ENCODE assay signal across 1 cellular context in the genomic region with DNA sequence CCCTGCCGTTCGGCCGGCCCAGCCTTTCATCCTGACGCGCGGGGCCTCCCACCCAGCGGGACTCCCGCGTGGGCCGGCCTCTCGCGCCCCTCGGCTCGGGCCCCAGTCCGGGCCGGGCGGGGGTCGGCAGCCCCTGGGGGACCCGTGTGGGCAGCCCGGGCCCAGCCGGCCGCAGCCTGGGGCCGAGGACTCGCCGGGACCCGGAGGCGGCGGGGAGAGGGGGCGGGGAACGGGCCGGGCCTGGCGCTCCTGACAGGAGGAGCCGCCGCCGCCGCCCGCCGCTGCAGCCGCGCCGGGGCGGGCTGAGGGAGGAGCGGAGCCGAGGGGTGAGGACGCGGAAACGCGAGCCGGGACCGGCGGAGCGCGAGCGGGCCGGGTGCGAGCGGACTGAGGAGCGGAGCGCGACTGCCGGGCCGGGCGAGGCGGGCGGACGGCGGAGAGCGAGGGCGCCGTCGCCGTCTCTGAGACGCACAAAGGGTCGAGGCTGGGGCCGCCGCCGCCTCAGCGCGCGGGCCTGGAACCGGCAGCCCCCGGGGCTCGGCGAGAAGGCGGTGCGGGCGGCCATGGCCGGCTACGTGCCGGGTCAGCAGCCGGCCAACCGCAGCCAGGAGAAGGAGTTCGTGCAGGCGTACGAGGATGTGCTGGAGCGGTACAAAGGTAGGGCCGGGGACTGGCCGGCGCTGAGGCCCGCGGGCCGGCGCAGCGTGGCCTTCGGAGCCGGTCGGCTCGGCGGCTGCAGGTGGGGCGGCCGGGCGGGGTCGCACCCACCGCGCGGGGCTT.
A peak's percentile ranks its signal among the peaks of the same experiment; 100 is the strongest.
TF ChIP-seq lines count a peak whose summit lies in the region.

No MANE protein-coding gene starts in this region.

TF ChIP-seq in HepG2, 621 proteins besides CTCF, POLR2A, EP300 and RAD21 (continued from another document and continues in another):
- TF ChIP-seq, protein P1, sequence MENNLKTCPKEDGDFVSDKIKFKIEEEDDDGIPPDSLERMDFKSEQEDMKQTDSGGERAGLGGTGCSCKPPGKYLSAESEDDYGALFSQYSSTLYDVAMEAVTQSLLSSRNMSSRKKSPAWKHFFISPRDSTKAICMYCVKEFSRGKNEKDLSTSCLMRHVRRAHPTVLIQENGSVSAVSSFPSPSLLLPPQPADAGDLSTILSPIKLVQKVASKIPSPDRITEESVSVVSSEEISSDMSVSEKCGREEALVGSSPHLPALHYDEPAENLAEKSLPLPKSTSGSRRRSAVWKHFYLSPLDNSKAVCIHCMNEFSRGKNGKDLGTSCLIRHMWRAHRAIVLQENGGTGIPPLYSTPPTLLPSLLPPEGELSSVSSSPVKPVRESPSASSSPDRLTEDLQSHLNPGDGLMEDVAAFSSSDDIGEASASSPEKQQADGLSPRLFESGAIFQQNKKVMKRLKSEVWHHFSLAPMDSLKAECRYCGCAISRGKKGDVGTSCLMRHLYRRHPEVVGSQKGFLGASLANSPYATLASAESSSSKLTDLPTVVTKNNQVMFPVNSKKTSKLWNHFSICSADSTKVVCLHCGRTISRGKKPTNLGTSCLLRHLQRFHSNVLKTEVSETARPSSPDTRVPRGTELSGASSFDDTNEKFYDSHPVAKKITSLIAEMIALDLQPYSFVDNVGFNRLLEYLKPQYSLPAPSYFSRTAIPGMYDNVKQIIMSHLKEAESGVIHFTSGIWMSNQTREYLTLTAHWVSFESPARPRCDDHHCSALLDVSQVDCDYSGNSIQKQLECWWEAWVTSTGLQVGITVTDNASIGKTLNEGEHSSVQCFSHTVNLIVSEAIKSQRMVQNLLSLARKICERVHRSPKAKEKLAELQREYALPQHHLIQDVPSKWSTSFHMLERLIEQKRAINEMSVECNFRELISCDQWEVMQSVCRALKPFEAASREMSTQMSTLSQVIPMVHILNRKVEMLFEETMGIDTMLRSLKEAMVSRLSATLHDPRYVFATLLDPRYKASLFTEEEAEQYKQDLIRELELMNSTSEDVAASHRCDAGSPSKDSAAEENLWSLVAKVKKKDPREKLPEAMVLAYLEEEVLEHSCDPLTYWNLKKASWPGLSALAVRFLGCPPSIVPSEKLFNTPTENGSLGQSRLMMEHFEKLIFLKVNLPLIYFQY (CRISPR knock-in tag; IDR thresholded peaks at IDR 0.05; ENCODE audit: borderline replicate concordance), result peak; percentile 47
- TF ChIP-seq FOXK2 (IDR thresholded peaks at IDR 0.05) (no peak), POLR2G (IDR thresholded peaks at IDR 0.05; ENCODE audit: low read depth, low read length) (peak; percentile 48; the same call in 1 of the 2 replicates), DNMT1 (CRISPR knock-in tag; IDR thresholded peaks at IDR 0.05) (no peak; the same call in 1 of the 2 replicates), YY1 (IDR thresholded peaks at IDR 0.05; ENCODE audit: insufficient read depth, insufficient replicate concordance, low read depth, low read length) (peak; percentile 38), SP4 (CRISPR knock-in tag; IDR thresholded peaks at IDR 0.05) (no peak), ZNF709 (CRISPR knock-in tag; IDR thresholded peaks at IDR 0.05) (0 out of 2 replicates have a peak, but pooled peaks have one; percentile 26), MIXL1 (CRISPR knock-in tag; IDR thresholded peaks at IDR 0.05) (no peak), TAF15 (IDR thresholded peaks at IDR 0.05; ENCODE audit: low read depth, low read length, poor library complexity, severe bottlenecking) (no peak), ZNF234 (CRISPR knock-in tag; conservative IDR thresholded peaks at IDR 0.05) (no peak), ZSCAN31 (CRISPR knock-in tag; IDR thresholded peaks at IDR 0.05; ENCODE audit: low read depth) (peak; percentile 49; the same call in 1 of the 2 replicates), SPEN (CRISPR knock-in tag; IDR thresholded peaks at IDR 0.05; ENCODE audit: low read depth) (peak; percentile 44; the same call in 1 of the 2 replicates), SATB2 (CRISPR knock-in tag; IDR thresholded peaks at IDR 0.05) (0 out of 2 replicates have a peak, but pooled peaks have one; percentile 47), PAWR (CRISPR knock-in tag; IDR thresholded peaks at IDR 0.05; ENCODE audit: borderline replicate concordance) (no peak), SMAD9 (CRISPR knock-in tag; IDR thresholded peaks at IDR 0.05) (no peak), IKZF4 (CRISPR knock-in tag; IDR thresholded peaks at IDR 0.05; ENCODE audit: borderline replicate concordance, low read depth, not compliant biosample characterization) (peak; percentile 53), RBM39 (IDR thresholded peaks at IDR 0.05; ENCODE audit: low read depth, low read length, poor library complexity, severe bottlenecking) (peak; percentile 5), ZNF510 (CRISPR knock-in tag; IDR thresholded peaks at IDR 0.05; ENCODE audit: low read depth) (no peak), ZNF772 (CRISPR knock-in tag; IDR thresholded peaks at IDR 0.05) (peak; percentile 81; the same call in 1 of the 2 replicates), YEATS4 (CRISPR knock-in tag; IDR thresholded peaks at IDR 0.05; ENCODE audit: borderline replicate concordance) (peak; percentile 64; the same call in 1 of the 2 replicates)
- TF ChIP-seq, protein P2, sequence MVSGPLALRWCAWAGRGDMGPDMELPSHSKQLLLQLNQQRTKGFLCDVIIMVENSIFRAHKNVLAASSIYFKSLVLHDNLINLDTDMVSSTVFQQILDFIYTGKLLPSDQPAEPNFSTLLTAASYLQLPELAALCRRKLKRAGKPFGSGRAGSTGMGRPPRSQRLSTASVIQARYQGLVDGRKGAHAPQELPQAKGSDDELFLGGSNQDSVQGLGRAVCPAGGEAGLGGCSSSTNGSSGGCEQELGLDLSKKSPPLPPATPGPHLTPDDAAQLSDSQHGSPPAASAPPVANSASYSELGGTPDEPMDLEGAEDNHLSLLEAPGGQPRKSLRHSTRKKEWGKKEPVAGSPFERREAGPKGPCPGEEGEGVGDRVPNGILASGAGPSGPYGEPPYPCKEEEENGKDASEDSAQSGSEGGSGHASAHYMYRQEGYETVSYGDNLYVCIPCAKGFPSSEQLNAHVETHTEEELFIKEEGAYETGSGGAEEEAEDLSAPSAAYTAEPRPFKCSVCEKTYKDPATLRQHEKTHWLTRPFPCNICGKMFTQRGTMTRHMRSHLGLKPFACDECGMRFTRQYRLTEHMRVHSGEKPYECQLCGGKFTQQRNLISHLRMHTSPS (CRISPR knock-in tag; IDR thresholded peaks at IDR 0.05; ENCODE audit: low read depth), result no peak; the same call in 1 of the 2 replicates
- TF ChIP-seq, protein P3, sequence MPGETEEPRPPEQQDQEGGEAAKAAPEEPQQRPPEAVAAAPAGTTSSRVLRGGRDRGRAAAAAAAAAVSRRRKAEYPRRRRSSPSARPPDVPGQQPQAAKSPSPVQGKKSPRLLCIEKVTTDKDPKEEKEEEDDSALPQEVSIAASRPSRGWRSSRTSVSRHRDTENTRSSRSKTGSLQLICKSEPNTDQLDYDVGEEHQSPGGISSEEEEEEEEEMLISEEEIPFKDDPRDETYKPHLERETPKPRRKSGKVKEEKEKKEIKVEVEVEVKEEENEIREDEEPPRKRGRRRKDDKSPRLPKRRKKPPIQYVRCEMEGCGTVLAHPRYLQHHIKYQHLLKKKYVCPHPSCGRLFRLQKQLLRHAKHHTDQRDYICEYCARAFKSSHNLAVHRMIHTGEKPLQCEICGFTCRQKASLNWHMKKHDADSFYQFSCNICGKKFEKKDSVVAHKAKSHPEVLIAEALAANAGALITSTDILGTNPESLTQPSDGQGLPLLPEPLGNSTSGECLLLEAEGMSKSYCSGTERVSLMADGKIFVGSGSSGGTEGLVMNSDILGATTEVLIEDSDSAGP (CRISPR knock-in tag; IDR thresholded peaks at IDR 0.05; ENCODE audit: borderline replicate concordance), result no peak
- TF ChIP-seq, protein P4, sequence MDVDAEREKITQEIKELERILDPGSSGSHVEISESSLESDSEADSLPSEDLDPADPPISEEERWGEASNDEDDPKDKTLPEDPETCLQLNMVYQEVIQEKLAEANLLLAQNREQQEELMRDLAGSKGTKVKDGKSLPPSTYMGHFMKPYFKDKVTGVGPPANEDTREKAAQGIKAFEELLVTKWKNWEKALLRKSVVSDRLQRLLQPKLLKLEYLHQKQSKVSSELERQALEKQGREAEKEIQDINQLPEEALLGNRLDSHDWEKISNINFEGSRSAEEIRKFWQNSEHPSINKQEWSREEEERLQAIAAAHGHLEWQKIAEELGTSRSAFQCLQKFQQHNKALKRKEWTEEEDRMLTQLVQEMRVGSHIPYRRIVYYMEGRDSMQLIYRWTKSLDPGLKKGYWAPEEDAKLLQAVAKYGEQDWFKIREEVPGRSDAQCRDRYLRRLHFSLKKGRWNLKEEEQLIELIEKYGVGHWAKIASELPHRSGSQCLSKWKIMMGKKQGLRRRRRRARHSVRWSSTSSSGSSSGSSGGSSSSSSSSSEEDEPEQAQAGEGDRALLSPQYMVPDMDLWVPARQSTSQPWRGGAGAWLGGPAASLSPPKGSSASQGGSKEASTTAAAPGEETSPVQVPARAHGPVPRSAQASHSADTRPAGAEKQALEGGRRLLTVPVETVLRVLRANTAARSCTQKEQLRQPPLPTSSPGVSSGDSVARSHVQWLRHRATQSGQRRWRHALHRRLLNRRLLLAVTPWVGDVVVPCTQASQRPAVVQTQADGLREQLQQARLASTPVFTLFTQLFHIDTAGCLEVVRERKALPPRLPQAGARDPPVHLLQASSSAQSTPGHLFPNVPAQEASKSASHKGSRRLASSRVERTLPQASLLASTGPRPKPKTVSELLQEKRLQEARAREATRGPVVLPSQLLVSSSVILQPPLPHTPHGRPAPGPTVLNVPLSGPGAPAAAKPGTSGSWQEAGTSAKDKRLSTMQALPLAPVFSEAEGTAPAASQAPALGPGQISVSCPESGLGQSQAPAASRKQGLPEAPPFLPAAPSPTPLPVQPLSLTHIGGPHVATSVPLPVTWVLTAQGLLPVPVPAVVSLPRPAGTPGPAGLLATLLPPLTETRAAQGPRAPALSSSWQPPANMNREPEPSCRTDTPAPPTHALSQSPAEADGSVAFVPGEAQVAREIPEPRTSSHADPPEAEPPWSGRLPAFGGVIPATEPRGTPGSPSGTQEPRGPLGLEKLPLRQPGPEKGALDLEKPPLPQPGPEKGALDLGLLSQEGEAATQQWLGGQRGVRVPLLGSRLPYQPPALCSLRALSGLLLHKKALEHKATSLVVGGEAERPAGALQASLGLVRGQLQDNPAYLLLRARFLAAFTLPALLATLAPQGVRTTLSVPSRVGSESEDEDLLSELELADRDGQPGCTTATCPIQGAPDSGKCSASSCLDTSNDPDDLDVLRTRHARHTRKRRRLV (CRISPR knock-in tag; IDR thresholded peaks at IDR 0.05), result no peak
- TF ChIP-seq, protein P5, sequence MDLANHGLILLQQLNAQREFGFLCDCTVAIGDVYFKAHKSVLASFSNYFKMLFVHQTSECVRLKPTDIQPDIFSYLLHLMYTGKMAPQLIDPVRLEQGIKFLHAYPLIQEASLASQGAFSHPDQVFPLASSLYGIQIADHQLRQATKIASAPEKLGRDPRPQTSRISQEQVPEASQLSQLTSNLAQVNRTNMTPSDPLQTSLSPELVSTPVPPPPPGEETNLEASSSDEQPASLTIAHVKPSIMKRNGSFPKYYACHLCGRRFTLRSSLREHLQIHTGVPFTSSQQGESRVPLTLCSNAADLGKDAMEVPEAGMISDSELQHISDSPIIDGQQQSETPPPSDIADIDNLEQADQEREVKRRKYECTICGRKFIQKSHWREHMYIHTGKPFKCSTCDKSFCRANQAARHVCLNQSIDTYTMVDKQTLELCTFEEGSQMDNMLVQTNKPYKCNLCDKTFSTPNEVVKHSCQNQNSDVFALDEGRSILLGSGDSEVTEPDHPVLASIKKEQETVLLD (CRISPR knock-in tag; IDR thresholded peaks at IDR 0.05; ENCODE audit: low read depth), result peak; percentile 64; the same call in 1 of the 2 replicates
- TF ChIP-seq, protein P6, sequence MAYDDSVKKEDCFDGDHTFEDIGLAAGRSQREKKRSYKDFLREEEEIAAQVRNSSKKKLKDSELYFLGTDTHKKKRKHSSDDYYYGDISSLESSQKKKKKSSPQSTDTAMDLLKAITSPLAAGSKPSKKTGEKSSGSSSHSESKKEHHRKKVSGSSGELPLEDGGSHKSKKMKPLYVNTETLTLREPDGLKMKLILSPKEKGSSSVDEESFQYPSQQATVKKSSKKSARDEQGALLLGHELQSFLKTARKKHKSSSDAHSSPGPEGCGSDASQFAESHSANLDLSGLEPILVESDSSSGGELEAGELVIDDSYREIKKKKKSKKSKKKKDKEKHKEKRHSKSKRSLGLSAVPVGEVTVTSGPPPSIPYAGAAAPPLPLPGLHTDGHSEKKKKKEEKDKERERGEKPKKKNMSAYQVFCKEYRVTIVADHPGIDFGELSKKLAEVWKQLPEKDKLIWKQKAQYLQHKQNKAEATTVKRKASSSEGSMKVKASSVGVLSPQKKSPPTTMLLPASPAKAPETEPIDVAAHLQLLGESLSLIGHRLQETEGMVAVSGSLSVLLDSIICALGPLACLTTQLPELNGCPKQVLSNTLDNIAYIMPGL (CRISPR knock-in tag; IDR thresholded peaks at IDR 0.05; ENCODE audit: borderline replicate concordance in 1 of 2, low read depth in 1 of 2), result 0 out of 4 replicates have a peak, but pooled peaks of 1 of the 2 experiments have one; percentile 11
- TF ChIP-seq, protein P7, sequence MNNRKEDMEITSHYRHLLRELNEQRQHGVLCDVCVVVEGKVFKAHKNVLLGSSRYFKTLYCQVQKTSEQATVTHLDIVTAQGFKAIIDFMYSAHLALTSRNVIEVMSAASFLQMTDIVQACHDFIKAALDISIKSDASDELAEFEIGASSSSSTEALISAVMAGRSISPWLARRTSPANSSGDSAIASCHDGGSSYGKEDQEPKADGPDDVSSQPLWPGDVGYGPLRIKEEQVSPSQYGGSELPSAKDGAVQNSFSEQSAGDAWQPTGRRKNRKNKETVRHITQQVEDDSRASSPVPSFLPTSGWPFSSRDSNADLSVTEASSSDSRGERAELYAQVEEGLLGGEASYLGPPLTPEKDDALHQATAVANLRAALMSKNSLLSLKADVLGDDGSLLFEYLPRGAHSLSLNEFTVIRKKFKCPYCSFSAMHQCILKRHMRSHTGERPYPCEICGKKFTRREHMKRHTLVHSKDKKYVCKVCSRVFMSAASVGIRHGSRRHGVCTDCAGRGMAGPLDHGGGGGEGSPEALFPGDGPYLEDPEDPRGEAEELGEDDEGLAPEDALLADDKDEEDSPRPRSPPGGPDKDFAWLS (CRISPR knock-in tag; IDR thresholded peaks at IDR 0.05; ENCODE audit: borderline replicate concordance), result no peak
